Comparison of ENCODE assay signal across 30 cellular contexts in genomic region chr16:70709961-70710360, GRCh38. TPM values are rescaled to one million over a fixed set of nuclear protein-coding genes. Genes with fewer than 3 reads are reported as not detected.
A peak's percentile ranks its signal among the peaks of the same experiment; 100 is the strongest.
DNase-seq lines count a peak whose midpoint lies in the region; ATAC-seq and TF ChIP-seq lines count a peak whose summit lies in the region.
"Had no signal": no experiment of that assay in that cellular context is flagged by ENCODE, and none has a peak within 500 bp of the region (broad histone marks: within the 10 kb centered on the region; RNA-seq: fewer than 3 reads in every experiment).

No MANE protein-coding gene starts in this region.

- H3K4ac ChIP-seq in IMR-90 (ENCODE audit: low read depth, low read length), result peak overlapping the region; percentile 44

- H3K27me3 ChIP-seq in IMR-90 (ENCODE audit: control insufficient read depth, insufficient read depth, low read length), result no peaks in the 10 kb centered on the region
- H3K27me3 ChIP-seq in lower lobe of right lung (ENCODE audit: low read depth), result no peaks in the 10 kb centered on the region
- no peaks in the 10 kb centered on the region for H3K27me3 ChIP-seq in thymus (ENCODE audit: control insufficient read depth, insufficient read depth)
- H3K27me3 ChIP-seq: cardiac muscle cell had no signal

- no peak overlapping the region for H3K23ac ChIP-seq in IMR-90 (ENCODE audit: low read depth, low read length)

- H4K5ac ChIP-seq in IMR-90 (ENCODE audit: low read depth, low read length), result no peak overlapping the region

- peak overlapping the region; percentile 40 for H2AK5ac ChIP-seq in IMR-90 (ENCODE audit: low read depth, low read length)

- CTCF ChIA-PET in IMR-90 (lab: Yijun Ruan, JAX), result no interaction called here

- no TSS peak for BruUV-seq in IMR-90 (replicated peaks; lab: Mats Ljungman, UMichigan)

- no peaks in the 10 kb centered on the region for H3K9me3 Mint-ChIP-seq in chondrocyte (ENCODE audit: low read depth)
- no peaks in the 10 kb centered on the region for H3K9me3 Mint-ChIP-seq in CD14-positive monocyte
- H3K9me3 Mint-ChIP-seq: activated naive CD4-positive, alpha-beta T cell treated with anti-CD3 and anti-CD28 coated beads for 36 hours; dendritic cell treated with granulocyte-macrophage colony-stimulating factor and Interleukin-4, amounts not matched to agents 40 ng/mL and 50 ng/mL, for 4 days; memory B cell; naive B cell had no signal

- no peak overlapping the region for H2BK5ac ChIP-seq in IMR-90 (ENCODE audit: low read depth, low read length, poor library complexity, severe bottlenecking)

- H2AFZ ChIP-seq in IMR-90 (replicated peaks; ENCODE audit: low read length, poor library complexity), result no peak overlapping the region

- no peak for TF ChIP-seq CTCF in IMR-90 (conservative IDR thresholded peaks at IDR 0.05; ENCODE audit: low read depth, low read length)
- TF ChIP-seq CTCF in chondrocyte (IDR thresholded peaks at IDR 0.05), result no peak
- no peak for TF ChIP-seq CTCF in lower lobe of right lung (IDR thresholded peaks at IDR 0.05)
- TF ChIP-seq CTCF in CD14-positive monocyte (IDR thresholded peaks at IDR 0.05), result no peak

- H3K4me3 Mint-ChIP-seq in chondrocyte (ENCODE audit: unreplicated experiment) (no peak overlapping the region), CD14-positive monocyte (no peak overlapping the region)
- H3K4me3 Mint-ChIP-seq: activated CD8-positive, alpha-beta memory T cell treated with anti-CD3 and anti-CD28 coated beads, Interleukin-2, amount 10 ng/mL, durations not matched to agents 7 days and 5 days; activated naive CD4-positive, alpha-beta T cell treated with anti-CD3 and anti-CD28 coated beads for 36 hours; dendritic cell treated with granulocyte-macrophage colony-stimulating factor and Interleukin-4, amounts not matched to agents 40 ng/mL and 50 ng/mL, for 4 days; memory B cell; T-helper 17 cell; type B pancreatic cell had no signal

- H3K4me2 ChIP-seq in IMR-90 (ENCODE audit: low read depth, low read length), result no peak overlapping the region

- H3K36me3 Mint-ChIP-seq in chondrocyte (ENCODE audit: low read depth), result no peaks in the 10 kb centered on the region
- peaks cover 42 to 55% of the 10 kb centered on the region in 2 donors for H3K36me3 Mint-ChIP-seq in CD14-positive monocyte
- H3K36me3 Mint-ChIP-seq: activated CD8-positive, alpha-beta memory T cell treated with anti-CD3 and anti-CD28 coated beads, Interleukin-2, amount 10 ng/mL, durations not matched to agents 7 days and 5 days; naive B cell had no signal

- no peak overlapping the region for H3K14ac ChIP-seq in IMR-90 (replicated peaks; ENCODE audit: low read depth, low read length)

- H3K27ac Mint-ChIP-seq in chondrocyte (ENCODE audit: unreplicated experiment) (peak overlapping the region; percentile 12), CD14-positive monocyte (no peak overlapping the region)
- H3K27ac Mint-ChIP-seq: activated naive CD4-positive, alpha-beta T cell treated with anti-CD3 and anti-CD28 coated beads for 36 hours; dendritic cell treated with granulocyte-macrophage colony-stimulating factor and Interleukin-4, amounts not matched to agents 40 ng/mL and 50 ng/mL, for 4 days; memory B cell; naive B cell; T-helper 17 cell; type B pancreatic cell had no signal

- ATAC-seq in IMR-90 (ENCODE audit: low read depth) (no peak), lower lobe of right lung (no peak)
- ATAC-seq: activated CD8-positive, alpha-beta memory T cell treated with anti-CD3 and anti-CD28 coated beads, Interleukin-2, amount 10 ng/mL, durations not matched to agents 7 days and 5 days; T-helper 17 cell had no signal

- POLR2A ChIA-PET in IMR-90 (lab: Charles Lee; ENCODE audit: unreplicated experiment), result no interaction called here

- H3K18ac ChIP-seq in IMR-90 (ENCODE audit: low read depth, low read length), result no peak overlapping the region

- DNase-seq in IMR-90 (no peak), chondrocyte (ENCODE audit: low spot score) (no peak), lower lobe of right lung (no peak), SW 1271 (lab: John Stamatoyannopoulos, UW) (no peak), CD14-positive monocyte (ENCODE audit: low spot score) (no peak)
- DNase-seq in stimulated activated naive CD4-positive, alpha-beta T cell treated with Interleukin-2 at 50 U/mL for 16 hours (lab: John Stamatoyannopoulos, UW), result no peak
- DNase-seq: activated CD4-positive, alpha-beta T cell treated with anti-CD3 and anti-CD28 coated beads for 48 hours; activated CD8-positive, alpha-beta memory T cell treated with anti-CD3 and anti-CD28 coated beads, Interleukin-2, amount 10 ng/mL, durations not matched to agents 7 days and 5 days; activated naive CD4-positive, alpha-beta T cell treated with anti-CD3 and anti-CD28 coated beads for 36 hours; anterior cingulate cortex; Calu3; DND-41; GOT3; islet precursor cell; KG1; MV-4-11; naive B cell; NCI-H1694; NCI-H2171; NCI-H69; stimulated activated CD4-positive, alpha-beta T cell treated with anti-CD3 and anti-CD28 coated beads, Interleukin-12 subunit alpha, Interleukin-12 subunit beta, amount 100 ng/mL, for 4 hours; stimulated activated CD4-positive, alpha-beta T cell treated with anti-CD3 and anti-CD28 coated beads, Interleukin-4, amount 100 ng/mL, for 4 hours; stimulated activated naive CD4-positive, alpha-beta T cell; T-helper 17 cell had no signal

- peak overlapping the region; percentile 36; the same call in 1 of the 2 replicates for H2BK120ac ChIP-seq in IMR-90 (ENCODE audit: low read depth, low read length)

- 90% methylated on average over 7 of the region's 7 CpGs; no CpG with 5 or more reads in 1 of the 2 experiments for WGBS in IMR-90 (ENCODE audit: extremely low coverage in 2 of 2, insufficient read length in 1 of 2), 2 experiments
- 28% methylated on average over 7 of the region's 7 CpGs for WGBS in thymus

- dilution Hi-C loops in IMR-90 (cut with HindIII; ENCODE audit: low sequenced_read_pairs, unreplicated experiment), result no loop called here

- H4K91ac ChIP-seq in IMR-90 (ENCODE audit: insufficient read depth, low read depth, low read length), result peak overlapping the region; percentile 33; the same call in 1 of the 2 replicates

- in situ Hi-C loops in IMR-90 (cut with MboI; ENCODE audit: low sequenced_read_pairs), result no loop called here

- H3K4me1 Mint-ChIP-seq in chondrocyte (ENCODE audit: low read depth) (peaks cover 84% of the 10 kb centered on the region), CD14-positive monocyte (no peaks in the 10 kb centered on the region)
- H3K4me1 Mint-ChIP-seq: memory B cell, naive B cell had no signal

- no peak overlapping the region for H3K27ac ChIP-seq in IMR-90 (ENCODE audit: insufficient read depth, low read length)
- peak overlapping the region; percentile 64 for H3K27ac ChIP-seq in lower lobe of right lung
- peak overlapping the region; percentile 3 for H3K27ac ChIP-seq in thymus (ENCODE audit: low read depth)
- H3K27ac ChIP-seq: C4-2B had no signal

- H3K9me3 ChIP-seq in IMR-90 (ENCODE audit: control insufficient read depth, insufficient read depth, low read length) (no peaks in the 10 kb centered on the region), lower lobe of right lung (no peaks in the 10 kb centered on the region), thymus (ENCODE audit: control insufficient read depth) (no peaks in the 10 kb centered on the region)

- peaks cover 41% of the 10 kb centered on the region for H3K4me1 ChIP-seq in IMR-90 (ENCODE audit: control insufficient read depth, insufficient read depth, low read length)
- peaks cover 58% of the 10 kb centered on the region for H3K4me1 ChIP-seq in lower lobe of right lung
- H3K4me1 ChIP-seq in thymus (ENCODE audit: control insufficient read depth, insufficient read depth, low read length), result peaks cover 72% of the 10 kb centered on the region

- intact Hi-C loops in IMR-90 (cut with micrococcal nuclease), result no loop called here
- intact Hi-C loops in lower lobe of right lung (cut with DNase I), result no loop called here
- intact Hi-C loops in CD14-positive monocyte (cut with micrococcal nuclease), result no loop called here

- H3K56ac ChIP-seq in IMR-90 (ENCODE audit: extremely low read depth, insufficient read depth, low read length), result no peak overlapping the region

- peaks cover 9 to 59% of the 10 kb centered on the region in 2 experiments for H3K79me1 ChIP-seq in IMR-90 (ENCODE audit: low read depth in 1 of 2, low read length in 2 of 2)

- no peak overlapping the region for H3K9ac ChIP-seq in IMR-90 (ENCODE audit: low read depth, low read length)

- no peaks in the 10 kb centered on the region for H4K20me1 ChIP-seq in IMR-90 (ENCODE audit: insufficient read depth, low read length)

- H3K27me3 Mint-ChIP-seq in chondrocyte (ENCODE audit: low read depth) (no peaks in the 10 kb centered on the region), CD14-positive monocyte (ENCODE audit: low read depth in 3 of 3) (peaks cover 0 to 2% (median 0%) of the 10 kb centered on the region in 3 donors)
- H3K27me3 Mint-ChIP-seq: activated CD8-positive, alpha-beta memory T cell treated with anti-CD3 and anti-CD28 coated beads, Interleukin-2, amount 10 ng/mL, durations not matched to agents 7 days and 5 days; dendritic cell treated with granulocyte-macrophage colony-stimulating factor and Interleukin-4, amounts not matched to agents 40 ng/mL and 50 ng/mL, for 4 days; memory B cell; naive B cell; T-helper 17 cell; type B pancreatic cell had no signal

- peaks cover 50% of the 10 kb centered on the region for H3K9me1 ChIP-seq in IMR-90 (ENCODE audit: insufficient read depth, low read length)

- no peak for TF ChIP-seq POLR2A in IMR-90 (IDR thresholded peaks at IDR 0.05; ENCODE audit: low read depth, low read length)

- H2BK20ac ChIP-seq in IMR-90 (ENCODE audit: low read depth, low read length), result 0 out of 2 replicates have a peak overlapping the region, but pooled peaks have one; percentile 20

- no peak for TF ChIP-seq RAD21 in IMR-90 (IDR thresholded peaks at IDR 0.05; ENCODE audit: low read length)

- no peak overlapping the region for H4K8ac ChIP-seq in IMR-90 (ENCODE audit: low read depth in 2 of 2, low read length in 2 of 2)

- H3K36me3 ChIP-seq in IMR-90 (ENCODE audit: control insufficient read depth, insufficient read depth, low read length) (no peaks in the 10 kb centered on the region), lower lobe of right lung (peaks cover 6% of the 10 kb centered on the region), thymus (ENCODE audit: control insufficient read depth, insufficient read depth) (peaks cover 3% of the 10 kb centered on the region)
- H3K36me3 ChIP-seq: cardiac muscle cell had no signal

- no peak overlapping the region for H2AK9ac ChIP-seq in IMR-90 (replicated peaks; ENCODE audit: low read depth, low read length, poor library complexity)

- H3K4me3 ChIP-seq in IMR-90 (ENCODE audit: insufficient read depth, low read depth, low read length), result no peak overlapping the region
- H3K4me3 ChIP-seq in lower lobe of right lung, result no peak overlapping the region
- H3K4me3 ChIP-seq in thymus (ENCODE audit: low read length), result no peak overlapping the region
- H3K4me3 ChIP-seq: cardiac muscle cell had no signal

- peak overlapping the region; percentile 57; the same call in 2 of the 3 replicates for H2BK15ac ChIP-seq in IMR-90 (ENCODE audit: low read depth, low read length)

RNA-seq across cellular contexts. Expression of gene MTSS2, which starts 24.1 kb away (rescaled TPM):
- 8.9 and 9.1 TPM in 2 replicates for total RNA-seq in IMR-90 (2012; rRNA removed)
- 86.2 and 108 TPM in 2 replicates for polyA plus RNA-seq in IMR-90 (2012; rRNA removed)
- polyA plus RNA-seq in IMR-90 (2012; cell fraction: cytosol; rRNA removed), result 69.9 and 88.4 TPM in 2 replicates
- polyA plus RNA-seq in IMR-90 (2012; cell fraction: nucleus; rRNA removed; ENCODE audit: low replicate concordance), result 148 and 251 TPM in 2 replicates
- total RNA-seq in chondrocyte, result 243 to 296 TPM (median 282 TPM) in 3 replicates
- 60.8 TPM for total RNA-seq in lower lobe of right lung
- 36.4 TPM for polyA plus RNA-seq in thymus
- not detected for polyA plus RNA-seq in CD14-positive monocyte
